In the genomic region with DNA sequence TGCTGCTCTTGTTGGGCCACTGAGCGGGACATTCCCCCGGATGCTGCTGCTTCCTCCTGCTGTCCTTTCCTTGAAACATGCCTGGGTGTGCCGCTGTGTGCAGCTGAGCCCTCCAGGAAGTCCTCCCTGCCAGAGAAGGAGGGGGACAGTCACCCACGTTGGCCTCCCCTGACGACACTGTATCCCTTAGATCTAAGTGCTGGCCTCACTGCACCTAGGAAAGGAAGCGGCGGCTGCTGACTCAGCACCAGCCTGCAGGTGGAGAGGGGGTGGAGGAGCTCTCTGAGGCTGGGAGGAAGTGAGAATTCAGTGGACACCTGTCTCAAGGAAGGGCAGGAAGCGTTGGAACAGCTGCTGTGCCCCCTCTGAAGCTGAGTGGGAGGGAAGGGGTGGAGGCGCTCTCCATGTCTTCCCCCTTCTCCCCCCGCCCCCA, we compare ENCODE assay signal across 8 cellular contexts.
DNase-seq lines count a peak whose midpoint lies in the region; ATAC-seq and TF ChIP-seq lines count a peak whose summit lies in the region.
"Had no signal": no experiment of that assay in that cellular context is flagged by ENCODE, and none has a peak within 500 bp of the region (broad histone marks: within the 10 kb centered on the region; RNA-seq: fewer than 3 reads in every experiment).

No MANE protein-coding gene starts in this region.

- no peaks in the 10 kb centered on the region for H3K9me3 Mint-ChIP-seq in Caco-2 (ENCODE audit: unreplicated experiment)

- no TSS peak for BruUV-seq in Caco-2 (replicated peaks; lab: Mats Ljungman, UMichigan)

- TF ChIP-seq CTCF in lung (IDR thresholded peaks at IDR 0.05; ENCODE audit: control extremely low read depth, extremely low read depth) (no peak), Caco-2 (IDR thresholded peaks at IDR 0.05; ENCODE audit: insufficient read depth in 1 of 2, low read depth in 1 of 2, low read length in 1 of 2, severe bottlenecking in 1 of 2, unreplicated experiment in 1 of 2) (no peak)

- H3K4me1 ChIP-seq in lung (ENCODE audit: control insufficient read depth in 2 of 2, insufficient read depth in 2 of 2, low read length in 2 of 2) (peaks cover 0 to 14% of the 10 kb centered on the region in 2 donors), Caco-2 (no peaks in the 10 kb centered on the region)

- ATAC-seq in GM18873 (IDR thresholded peaks at IDR 0.05; ENCODE audit: low FRiP score, unreplicated experiment) (peak; percentile 80), HG02763 (IDR thresholded peaks at IDR 0.05; ENCODE audit: unreplicated experiment) (peak; percentile 78), lung (ENCODE audit: insufficient read depth, low FRiP score) (peak; percentile 59)
- ATAC-seq: Panc1 had no signal

- 8 to 38% methylated on average over 10 of the region's 10 CpGs for WGBS in lung, 2 donors

- H3K27ac Mint-ChIP-seq in Caco-2 (ENCODE audit: unreplicated experiment): no peak overlapping the region

- peak; percentile 68 for DNase-seq in NCI-H2171 treated with DMSO at 0.1 percent for 48 hours (lab: John Stamatoyannopoulos, UW)
- DNase-seq in activated effector memory CD4-positive, alpha-beta T cell treated with Interleukin-2 at 50 U/mL for 16 hours: peak; percentile 47
- DNase-seq in lung (ENCODE audit: low spot score): peak; percentile 33
- DNase-seq in Caco-2: no peak
- no peak for DNase-seq in SIG-M5 (lab: John Stamatoyannopoulos, UW)

- H3K4me3 Mint-ChIP-seq in Caco-2 (ENCODE audit: unreplicated experiment): no peak overlapping the region

- no peaks in the 10 kb centered on the region for H3K36me3 Mint-ChIP-seq in Caco-2 (ENCODE audit: insufficient read depth, unreplicated experiment)

- H3K36me3 ChIP-seq in lung (ENCODE audit: control insufficient read depth in 2 of 2, insufficient read depth in 2 of 2, low read length in 2 of 2) (no peaks in the 10 kb centered on the region), Caco-2 (ENCODE audit: control insufficient read depth, insufficient read depth, low read length) (no peaks in the 10 kb centered on the region)

- CTCF ChIA-PET in Caco-2 (lab: Charles Lee): interaction anchor here (0.7 kb wide), 1 partner anchor 1067 kb away, joined by 3 read pairs; no protein-coding TSS in a partner anchor

- H3K4me3 ChIP-seq in lung (no peak overlapping the region), Caco-2 (ENCODE audit: low read depth, low read length) (no peak overlapping the region)

- no peaks in the 10 kb centered on the region for H3K27me3 ChIP-seq in lung (ENCODE audit: control insufficient read depth, insufficient read depth)
- no peaks in the 10 kb centered on the region for H3K27me3 ChIP-seq in Caco-2 (replicated peaks; ENCODE audit: control insufficient read depth, insufficient read depth, low read length)

- intact Hi-C loops in Caco-2 (cut with micrococcal nuclease; ENCODE audit: unreplicated experiment): no loop called here

- peaks cover 5% of the 10 kb centered on the region for H3K27me3 Mint-ChIP-seq in Caco-2 (ENCODE audit: insufficient read depth, unreplicated experiment)

- H3K9me3 ChIP-seq in lung (ENCODE audit: control insufficient read depth in 2 of 2, insufficient read depth in 1 of 2, low read length in 1 of 2) (peaks cover 0 to 2% of the 10 kb centered on the region in 2 donors), Caco-2 (no peaks in the 10 kb centered on the region)

- POLR2A ChIA-PET in Caco-2 (lab: Charles Lee): no interaction called here

- H3K4me1 Mint-ChIP-seq in Caco-2 (ENCODE audit: low read depth, unreplicated experiment): no peaks in the 10 kb centered on the region

- peak overlapping the region in 1 of 2 donors; percentile 66 for H3K27ac ChIP-seq in lung (ENCODE audit: low read depth in 1 of 2, low read length in 1 of 2)

Comparison
In these comparisons a context has a peak if more than half of its experiments do, and no peak if none do; other contexts are left out.
1. DNase-seq: peak in NCI-H2171 treated with DMSO at 0.1 percent for 48 hours (single experiment), activated effector memory CD4-positive, alpha-beta T cell treated with Interleukin-2 at 50 U/mL for 16 hours (single experiment) and lung (single experiment); none in Caco-2 (0 of 2) and SIG-M5 (single experiment).
2. Peak in every context shown above with its lines, with median percentiles within 50 percentile points of each other: ATAC-seq.